Comparison of ENCODE assay signal across 8 cellular contexts in the genomic region with DNA sequence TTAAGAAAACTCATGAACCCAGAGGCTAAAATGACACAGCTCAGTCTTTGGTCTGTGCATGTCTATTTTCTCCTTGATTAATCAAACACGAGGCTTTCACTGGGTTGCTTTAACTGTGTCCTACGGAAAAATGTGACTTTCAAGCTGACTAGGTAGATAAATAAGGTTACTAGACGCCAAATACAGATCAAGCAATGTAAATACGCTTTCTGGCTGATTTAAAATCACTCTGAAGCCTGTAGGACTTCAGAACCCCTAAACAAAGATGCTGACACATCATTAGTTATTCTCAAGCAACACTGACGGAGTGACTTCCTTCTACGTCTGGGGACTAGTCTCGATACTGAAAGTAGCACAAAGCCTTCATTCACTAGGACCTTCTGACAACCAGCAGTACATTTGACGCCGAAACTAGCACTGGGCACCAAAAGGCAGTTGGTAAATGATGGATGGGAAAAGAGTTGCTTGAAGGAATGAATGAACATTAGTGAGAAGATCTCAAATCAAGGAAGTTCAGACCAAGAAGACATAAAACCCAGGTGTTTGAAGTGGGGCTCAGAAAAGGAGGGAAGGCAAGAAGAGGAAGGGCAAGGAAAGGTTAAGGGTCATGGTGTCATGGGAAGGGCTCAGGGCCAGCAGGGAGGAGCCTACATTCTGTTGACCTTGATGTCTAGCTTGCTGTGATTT.
DNase-seq lines count a peak whose midpoint lies in the region; ATAC-seq, FAIRE-seq and TF ChIP-seq lines count a peak whose summit lies in the region.

No MANE protein-coding gene starts in this region.

- H3K4me3 Mint-ChIP-seq in Calu3 (ENCODE audit: low read depth, unreplicated experiment) (peak overlapping the region; percentile 2), astrocyte (ENCODE audit: unreplicated experiment) (no peak overlapping the region), endothelial cell (ENCODE audit: unreplicated experiment) (no peak overlapping the region)

- 9 to 12% methylated on average over 9 of the region's 9 CpGs for WGBS in pancreas, 2 donors

- peaks cover 7% of the 10 kb centered on the region for H3K27me3 Mint-ChIP-seq in Calu3 (ENCODE audit: unreplicated experiment)
- H3K27me3 Mint-ChIP-seq in astrocyte (ENCODE audit: low read depth, unreplicated experiment), result peaks cover 6% of the 10 kb centered on the region
- H3K27me3 Mint-ChIP-seq in endothelial cell (ENCODE audit: unreplicated experiment), result no peaks in the 10 kb centered on the region

- no peaks in the 10 kb centered on the region for H3K36me3 ChIP-seq in astrocyte (ENCODE audit: insufficient read depth, low read length)
- no peaks in the 10 kb centered on the region for H3K36me3 ChIP-seq in pancreas

- H3K27ac ChIP-seq in astrocyte (ENCODE audit: low read depth, low read length), result no peak overlapping the region
- peak overlapping the region in 3 of 4 donors; percentile 2 to 75 (median 70) for H3K27ac ChIP-seq in pancreas
- no peak overlapping the region for H3K27ac ChIP-seq in foreskin keratinocyte

- H3K27ac Mint-ChIP-seq in Calu3 (ENCODE audit: unreplicated experiment), result peak overlapping the region; percentile 50
- H3K27ac Mint-ChIP-seq in astrocyte (ENCODE audit: unreplicated experiment), result no peak overlapping the region
- no peak overlapping the region for H3K27ac Mint-ChIP-seq in endothelial cell (ENCODE audit: unreplicated experiment)

- CTCF ChIA-PET in Calu3 (lab: Charles Lee), result interaction anchor here (1.4 to 1.8 kb wide), 3 partner anchors 19 to 72 kb away, joined by 4 to 5 read pairs (median 5); a partner anchor contains a TSS

- H3K27me3 ChIP-seq in astrocyte (ENCODE audit: insufficient read depth, low read length) (no peaks in the 10 kb centered on the region), pancreas (no peaks in the 10 kb centered on the region), foreskin keratinocyte (peaks cover 2% of the 10 kb centered on the region)

- H4K20me1 ChIP-seq in astrocyte (ENCODE audit: insufficient read depth, low read length), result no peaks in the 10 kb centered on the region

- no peaks in the 10 kb centered on the region for H3K36me3 Mint-ChIP-seq in Calu3 (ENCODE audit: insufficient read depth, unreplicated experiment)
- H3K36me3 Mint-ChIP-seq in astrocyte (ENCODE audit: low read depth, unreplicated experiment), result no peaks in the 10 kb centered on the region
- H3K36me3 Mint-ChIP-seq in endothelial cell (ENCODE audit: low read depth, unreplicated experiment), result no peaks in the 10 kb centered on the region

- intact Hi-C loops in Calu3 (cut with micrococcal nuclease; ENCODE audit: unreplicated experiment) (no loop called here), pancreas (cut with DNase I) (no loop called here)

- H3K79me2 ChIP-seq in astrocyte (ENCODE audit: insufficient read depth, low read length), result no peaks in the 10 kb centered on the region

- H3K9me3 Mint-ChIP-seq in Calu3 (ENCODE audit: low read depth, unreplicated experiment), result no peaks in the 10 kb centered on the region
- H3K9me3 Mint-ChIP-seq in astrocyte (ENCODE audit: unreplicated experiment), result no peaks in the 10 kb centered on the region
- H3K9me3 Mint-ChIP-seq in endothelial cell (ENCODE audit: unreplicated experiment), result no peaks in the 10 kb centered on the region

- no TSS peak for BruUV-seq in Calu3 (replicated peaks; lab: Mats Ljungman, UMichigan)

- H2AFZ ChIP-seq in astrocyte (ENCODE audit: low read depth, low read length), result no peak overlapping the region

- H3K4me2 ChIP-seq in astrocyte (ENCODE audit: low read length), result peak overlapping the region; percentile 51

- peak; percentile 44 for DNase-seq in Calu3
- no peak for DNase-seq in astrocyte (ENCODE audit: low read depth)
- DNase-seq in pancreas, result no peak
- DNase-seq in foreskin keratinocyte, result no peak
- no peak for DNase-seq in COLO668 (lab: John Stamatoyannopoulos, UW; ENCODE audit: unreplicated experiment)
- no peak for DNase-seq in endothelial cell (ENCODE audit: low spot score)

- H3K4me3 ChIP-seq in astrocyte (ENCODE audit: insufficient read depth, low read depth, low read length) (no peak overlapping the region), pancreas (peak overlapping the region in 1 of 4 donors; percentile 13)

- no peaks in the 10 kb centered on the region for H3K9me3 ChIP-seq in astrocyte (ENCODE audit: insufficient read depth, low read depth, low read length)
- no peaks in the 10 kb centered on the region for H3K9me3 ChIP-seq in pancreas

- H3K4me1 Mint-ChIP-seq in Calu3 (ENCODE audit: low read depth, unreplicated experiment), result peaks cover 13% of the 10 kb centered on the region
- no peaks in the 10 kb centered on the region for H3K4me1 Mint-ChIP-seq in astrocyte (ENCODE audit: low read depth, unreplicated experiment)
- peaks cover 7% of the 10 kb centered on the region for H3K4me1 Mint-ChIP-seq in endothelial cell (ENCODE audit: unreplicated experiment)

- TF ChIP-seq CTCF in Calu3 (IDR thresholded peaks at IDR 0.05; ENCODE audit: unreplicated experiment) (no peak), astrocyte (IDR thresholded peaks at IDR 0.05; ENCODE audit: insufficient read depth, low read depth, low read length) (no peak), pancreas (IDR thresholded peaks at IDR 0.05) (no peak), foreskin keratinocyte (conservative IDR thresholded peaks at IDR 0.05) (no peak), endothelial cell (IDR thresholded peaks at IDR 0.05; ENCODE audit: unreplicated experiment) (no peak)

- ATAC-seq in GM19452 (IDR thresholded peaks at IDR 0.05; ENCODE audit: unreplicated experiment) (peak; percentile 99), HG03460 (IDR thresholded peaks at IDR 0.05; ENCODE audit: unreplicated experiment) (peak; percentile 92), pancreas (peak; percentile 56 to 90 (median 80)), foreskin keratinocyte (no peak)

- H3K4me1 ChIP-seq in astrocyte (ENCODE audit: insufficient read depth, low read length) (no peaks in the 10 kb centered on the region), pancreas (peaks cover 0 to 13% (median 8%) of the 10 kb centered on the region in 3 donors), foreskin keratinocyte (no peaks in the 10 kb centered on the region)

- no peak for FAIRE-seq in astrocyte (lab: Jason Lieb, UNC)
- FAIRE-seq in pancreas (lab: Jason Lieb, UNC), result no peak

- H3K9ac ChIP-seq in astrocyte (ENCODE audit: low read length), result no peak overlapping the region

Comparison
In these comparisons a context has a peak if more than half of its experiments do, and no peak if none do; other contexts are left out.
1. H3K27ac ChIP-seq: peak in pancreas (3 of 4); none in astrocyte (single experiment) and foreskin keratinocyte (single experiment).